Comparison of ENCODE assay signal across 8 cellular contexts in the genomic region with DNA sequence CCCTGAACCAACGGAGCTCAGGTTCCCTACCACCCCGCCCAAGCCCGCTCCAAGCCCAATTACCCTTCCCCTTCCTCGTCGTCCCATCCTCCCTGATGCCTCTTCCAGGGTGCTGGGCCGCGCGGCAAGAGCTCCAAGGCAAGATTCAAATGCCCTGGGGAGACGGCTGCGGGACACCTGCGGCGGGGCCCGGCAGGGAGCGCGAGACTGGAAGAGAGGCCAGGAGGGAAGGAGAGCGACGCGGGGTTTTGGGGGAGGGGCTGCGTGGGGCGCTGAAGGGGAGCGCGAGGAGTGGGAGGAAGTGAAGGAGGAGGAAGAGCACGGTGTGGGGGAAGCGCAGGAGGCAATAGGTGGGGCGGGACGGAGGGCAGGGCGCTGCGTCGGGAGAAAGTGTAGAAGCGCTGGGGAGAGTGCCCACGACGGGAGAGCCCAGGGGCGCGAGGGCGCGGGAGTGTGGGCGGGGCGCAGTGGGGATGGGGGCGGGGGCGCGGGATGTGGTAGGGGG. TPM values are rescaled to one million over a fixed set of nuclear protein-coding genes. Genes with fewer than 3 reads are reported as not detected.
DNase-seq lines count a peak whose midpoint lies in the region; ATAC-seq and TF ChIP-seq lines count a peak whose summit lies in the region.

No MANE protein-coding gene starts in this region.

- H3K36me3 ChIP-seq in left ventricle myocardium inferior = no peaks in the 10 kb centered on the region
- no peaks in the 10 kb centered on the region for H3K36me3 ChIP-seq in rectal smooth muscle tissue (ENCODE audit: control insufficient read depth, insufficient read depth, low read length)

- H3K4me3 Mint-ChIP-seq in WTC11 = peak overlapping the region; percentile 77

- peak overlapping the region; percentile 69 for H3K27ac Mint-ChIP-seq in WTC11

- intact Hi-C loops in left ventricle myocardium inferior (cut with micrococcal nuclease) = no loop called here

- POLR2A ChIA-PET in WTC11 (lab: Charles Lee) = interaction anchor here (0.5 kb wide), 1 partner anchor 134 kb away, joined by 7 read pairs; no protein-coding TSS in a partner anchor

- H3K36me3 Mint-ChIP-seq in WTC11 = no peaks in the 10 kb centered on the region

- no peaks in the 10 kb centered on the region for H3K9me3 ChIP-seq in left ventricle myocardium inferior (replicated peaks)

- peaks cover 32% of the 10 kb centered on the region for H3K27me3 Mint-ChIP-seq in WTC11 (ENCODE audit: low read depth)

- CTCF ChIA-PET in WTC11 (lab: Charles Lee) = interaction anchor here (0.6 to 1.4 kb wide), 10 partner anchors 14 to 559 kb away, joined by 3 to 6 read pairs (median 3); partner anchors contain the start of gene CDK20

- DNase-seq in DMS 273 (lab: John Stamatoyannopoulos, UW; ENCODE audit: unreplicated experiment) (peak; percentile 35), DMS 273 treated with DMSO at 0.1 percent for 48 hours (lab: John Stamatoyannopoulos, UW) (no peak), WTC11 (ENCODE audit: low spot score) (peak; percentile 62), left ventricle myocardium inferior (peak; percentile 35), NCI-H1048 (lab: John Stamatoyannopoulos, UW) (no peak), NCI-H2107 (lab: John Stamatoyannopoulos, UW) (no peak), HuH-7 (ENCODE audit: low spot score) (no peak)

- H3K27me3 ChIP-seq in left ventricle myocardium inferior (ENCODE audit: low read depth) (peaks cover 73% of the 10 kb centered on the region), rectal smooth muscle tissue (ENCODE audit: control insufficient read depth, insufficient read depth, low read length) (no peaks in the 10 kb centered on the region)

- no peak overlapping the region for H3K9ac ChIP-seq in rectal smooth muscle tissue (ENCODE audit: low read length)

- H3K4me1 Mint-ChIP-seq in WTC11 = peaks cover 37% of the 10 kb centered on the region

- no peaks in the 10 kb centered on the region for H3K9me3 Mint-ChIP-seq in WTC11

- ATAC-seq in WTC11 = peak; percentile 27

- H3K4me1 ChIP-seq in left ventricle myocardium inferior (peaks cover 19% of the 10 kb centered on the region), rectal smooth muscle tissue (ENCODE audit: control insufficient read depth, insufficient read depth, low read length) (peaks cover 6% of the 10 kb centered on the region)

- H3K27ac ChIP-seq in left ventricle myocardium inferior (replicated peaks) (peak overlapping the region; percentile 58), rectal smooth muscle tissue (ENCODE audit: low read depth, low read length) (no peak overlapping the region)

- H3K4me3 ChIP-seq in left ventricle myocardium inferior (peak overlapping the region; percentile 60), rectal smooth muscle tissue (ENCODE audit: low read length) (peak overlapping the region; percentile 60)

- TF ChIP-seq CTCF in WTC11 (IDR thresholded peaks at IDR 0.05) = no peak
- TF ChIP-seq CTCF in left ventricle myocardium inferior (IDR thresholded peaks at IDR 0.05; ENCODE audit: borderline replicate concordance) = no peak

TF ChIP-seq in WTC11, 78 proteins besides CTCF, POLR2A, EP300 and RAD21:
- 0 out of 2 replicates have a peak, but pooled peaks have one; percentile 21 for TF ChIP-seq ZBTB21 (CRISPR knock-in tag; IDR thresholded peaks at IDR 0.05; ENCODE audit: borderline replicate concordance)
- peak; percentile 96 for TF ChIP-seq ZNF423 (CRISPR knock-in tag; IDR thresholded peaks at IDR 0.05)
- TF ChIP-seq ZNF263 (CRISPR knock-in tag; IDR thresholded peaks at IDR 0.05; ENCODE audit: low read depth) = 0 out of 2 replicates have a peak, but pooled peaks have one; percentile 24
- no peak for TF ChIP-seq SMAD4 (CRISPR knock-in tag; IDR thresholded peaks at IDR 0.05)
TF ChIP-seq in WTC11: peak in this region for 3.

RNA-seq across cellular contexts. Expression of gene NXNL2, which starts 1.0 kb away (rescaled TPM):
- total RNA-seq in WTC11 (2021) (1.9 to 2.3 TPM (median 2.2 TPM) in 3 replicates), left ventricle myocardium inferior (0.30 TPM)

Comparison
In these comparisons a context has a peak if more than half of its experiments do, and no peak if none do; other contexts are left out.
1. DNase-seq: peak in DMS 273 (single experiment), WTC11 (single experiment) and left ventricle myocardium inferior (single experiment); none in DMS 273 treated with DMSO at 0.1 percent for 48 hours (single experiment), NCI-H1048 (single experiment), NCI-H2107 (single experiment) and HuH-7 (single experiment).